8 cellular contexts compared by ENCODE assay signal in the genomic region with DNA sequence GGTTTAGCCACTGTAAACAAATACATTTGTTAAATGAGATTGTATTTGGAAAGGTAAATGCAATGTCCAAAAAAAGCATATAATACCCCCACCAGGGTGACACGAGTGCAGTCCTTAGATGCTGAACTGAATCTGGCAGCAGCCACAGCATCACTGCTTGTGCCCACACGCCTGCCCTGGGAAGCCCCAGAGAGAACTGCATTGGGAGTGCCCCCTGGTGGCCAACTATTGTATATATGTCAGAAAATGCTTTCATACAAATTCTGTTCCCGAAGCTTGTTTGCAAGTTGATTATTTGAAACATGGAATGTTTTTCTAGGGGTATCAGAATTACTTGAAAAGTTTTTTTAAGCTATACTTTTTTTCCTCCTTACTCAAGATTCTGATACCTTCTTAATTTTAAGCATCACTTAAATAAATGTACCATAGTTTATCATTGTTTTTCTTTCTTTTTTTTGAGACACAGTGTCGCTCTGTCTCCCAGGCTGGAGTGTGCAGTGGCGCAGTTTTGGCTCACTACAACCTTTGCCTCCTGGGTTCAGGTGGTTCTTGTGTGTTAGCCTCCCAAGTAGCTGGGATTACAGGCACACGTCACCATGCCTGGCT. TPM values are rescaled to one million over a fixed set of nuclear protein-coding genes. Genes with fewer than 3 reads are reported as not detected.
A peak's percentile ranks its signal among the peaks of the same experiment; 100 is the strongest.
DNase-seq lines count a peak whose midpoint lies in the region; ATAC-seq and TF ChIP-seq lines count a peak whose summit lies in the region.

No MANE protein-coding gene starts in this region.

- H3K27ac Mint-ChIP-seq in GM23338 = no peak overlapping the region
- no peak overlapping the region for H3K27ac Mint-ChIP-seq in activated T-cell treated with anti-CD3 and anti-CD28 coated beads, Interleukin-2, amount 50 U/mL, for 72 hours

- H3K36me3 ChIP-seq in GM23338 (ENCODE audit: insufficient read depth) (no peaks in the 10 kb centered on the region), thyroid gland (no peaks in the 10 kb centered on the region)

- no peaks in the 10 kb centered on the region for H3K9me3 ChIP-seq in thyroid gland

- H3K27me3 ChIP-seq in GM23338 (ENCODE audit: insufficient read depth) (no peaks in the 10 kb centered on the region), thyroid gland (no peaks in the 10 kb centered on the region)

- H2AFZ ChIP-seq in GM23338 = no peak overlapping the region

- ATAC-seq in GM23338 = peak; percentile 88
- ATAC-seq in activated T-cell treated with anti-CD3 and anti-CD28 coated beads, Interleukin-2, amount 50 U/mL, for 72 hours (replicated peaks in 1 of 2) = peak; percentile 82 to 85

- no peak overlapping the region for H3K27ac ChIP-seq in GM23338 (ENCODE audit: low read depth)
- H3K27ac ChIP-seq in thyroid gland = no peak overlapping the region

- no peaks in the 10 kb centered on the region for H3K9me2 ChIP-seq in GM23338 (ENCODE audit: insufficient read depth)

- no peaks in the 10 kb centered on the region for H3F3A ChIP-seq in GM23338 (replicated peaks; ENCODE audit: low read depth)

- H3K4me1 ChIP-seq in GM23338 (ENCODE audit: insufficient read depth) = no peaks in the 10 kb centered on the region
- H3K4me1 ChIP-seq in thyroid gland = peaks cover 6 to 8% of the 10 kb centered on the region in 2 donors

- H3K79me2 ChIP-seq in GM23338 (replicated peaks; ENCODE audit: insufficient read depth) = no peaks in the 10 kb centered on the region

- TF ChIP-seq CTCF in GM23338 (conservative IDR thresholded peaks at IDR 0.05; ENCODE audit: low read depth in 2 of 2) = peak; percentile 73 to 87
- TF ChIP-seq CTCF in thyroid gland (IDR thresholded peaks at IDR 0.05) = peak; percentile 64 to 93 (median 74)

- H3K4me1 Mint-ChIP-seq in GM23338 = peaks cover under 1% of the 10 kb centered on the region; the same call in 1 of the 3 replicates
- peaks cover 4% of the 10 kb centered on the region for H3K4me1 Mint-ChIP-seq in activated T-cell treated with anti-CD3 and anti-CD28 coated beads, Interleukin-2, amount 50 U/mL, for 72 hours (ENCODE audit: low read depth)

- no peaks in the 10 kb centered on the region for H3K27me3 Mint-ChIP-seq in GM23338 (ENCODE audit: insufficient read depth, low read depth, poor library complexity)
- H3K27me3 Mint-ChIP-seq in activated T-cell treated with anti-CD3 and anti-CD28 coated beads, Interleukin-2, amount 50 U/mL, for 72 hours (ENCODE audit: low read depth) = no peaks in the 10 kb centered on the region

- peaks cover 4% of the 10 kb centered on the region; the same call in 1 of the 3 replicates for H3K36me3 Mint-ChIP-seq in GM23338 (ENCODE audit: low read depth)
- H3K36me3 Mint-ChIP-seq in activated T-cell treated with anti-CD3 and anti-CD28 coated beads, Interleukin-2, amount 50 U/mL, for 72 hours (ENCODE audit: insufficient read depth in 2 of 2) = peaks cover 0 to 2% of the 10 kb centered on the region in 2 donors

- intact Hi-C loops in thyroid gland (cut with DNase I) = loop anchor here (5.0 kb wide), 1 partner anchor 133 kb away; no protein-coding TSS in a partner anchor

- peak; percentile 45 for DNase-seq in GDM1 (lab: John Stamatoyannopoulos, UW)
- peak; percentile 89 for DNase-seq in GM23338 (ENCODE audit: low spot score)
- peak; percentile 77 for DNase-seq in LHCN-M2 (ENCODE audit: low read depth)
- DNase-seq in RKO (ENCODE audit: low spot score) = peak; percentile 82
- DNase-seq in activated T-cell treated with anti-CD3 and anti-CD28 coated beads, Interleukin-2, amount 50 U/mL, for 72 hours = peak; percentile 83 to 87
- DNase-seq in fibroblast of peridontal ligament (ENCODE audit: extremely low read depth) = peak; percentile 83
- peak in 50 of 56 donors; percentile 7 to 93 (median 66) for DNase-seq in nucleus accumbens (lab: John Stamatoyannopoulos, UW)
- peak; percentile 77 to 88 for DNase-seq in thyroid gland

- no peaks in the 10 kb centered on the region for H4K20me1 ChIP-seq in GM23338 (replicated peaks; ENCODE audit: insufficient read depth)

- H3K9me3 Mint-ChIP-seq in GM23338 = no peaks in the 10 kb centered on the region; the same call in 2 of the 3 replicates
- H3K9me3 Mint-ChIP-seq in activated T-cell treated with anti-CD3 and anti-CD28 coated beads, Interleukin-2, amount 50 U/mL, for 72 hours = no peaks in the 10 kb centered on the region

- no peak overlapping the region for H3K4me3 Mint-ChIP-seq in GM23338
- H3K4me3 Mint-ChIP-seq in activated T-cell treated with anti-CD3 and anti-CD28 coated beads, Interleukin-2, amount 50 U/mL, for 72 hours = no peak overlapping the region

- TF ChIP-seq POLR2A in thyroid gland (IDR thresholded peaks at IDR 0.05) = no peak

- no peak overlapping the region for H3K4me3 ChIP-seq in GM23338
- no peak overlapping the region for H3K4me3 ChIP-seq in thyroid gland (replicated peaks in 1 of 3)

- no peak overlapping the region for H3K4me2 ChIP-seq in GM23338

- 45 to 46% methylated on average over 6 of the region's 6 CpGs for WGBS in thyroid gland, 2 donors

TF ChIP-seq in GM23338, 12 proteins besides CTCF, POLR2A, EP300 and RAD21 (continues in another document):
- TF ChIP-seq REST (IDR thresholded peaks at IDR 0.05; ENCODE audit: unreplicated experiment) = no peak
- no peak for TF ChIP-seq ZNF331 (CRISPR knock-in tag; IDR thresholded peaks at IDR 0.05; ENCODE audit: low read depth)
- TF ChIP-seq ZNF114 (CRISPR knock-in tag; IDR thresholded peaks at IDR 0.05) = no peak

RNA-seq across cellular contexts. Expression of gene LANCL2, which starts 50.1 kb away (rescaled TPM):
- total RNA-seq in GM23338 (2014; rRNA removed; shearing (Covaris generic)) = 9.8 and 10.7 TPM in 2 replicates
- 7.3 and 7.9 TPM in 2 replicates for polyA plus RNA-seq in GM23338 (2016; fragmentation: Nextera tagmentation; extraction: Ambion mirVana)
- total RNA-seq in LHCN-M2 (2014; rRNA removed) (22.8 and 23.9 TPM in 2 replicates), thyroid gland (10 to 100 TPM; 14.5 to 32.5 (median 24.3) TPM)
- 37.8 TPM for polyA plus RNA-seq in LHCN-M2 (2012)
- total RNA-seq in activated T-cell treated with anti-CD3 and anti-CD28 coated beads, Interleukin-2, amount 50 U/mL, for 72 hours = 10 to 100 TPM in 1 of 2 donors, 1 to 10 TPM in 1; 9.5 to 13.0 TPM
